ENCODE assay signal across 8 cellular contexts in genomic region chr6:16760536-16761468, GRCh38. TPM values are rescaled to one million over a fixed set of nuclear protein-coding genes. Genes with fewer than 3 reads are reported as not detected.
DNase-seq lines count a peak whose midpoint lies in the region; ATAC-seq, FAIRE-seq and TF ChIP-seq lines count a peak whose summit lies in the region.

Gene ATXN1 (minus strand): TSS chr6:16761460.

- RAD21 ChIA-PET in GM12878 (lab: Charles Lee; ENCODE audit: unreplicated experiment) = interaction anchor here (0.7 to 5.0 kb wide), 26 partner anchors 10 to 475 kb away, joined by 3 to 110 read pairs (median 6); no protein-coding TSS in a partner anchor

- TF ChIP-seq RAD21 in GM12878 (IDR thresholded peaks at IDR 0.05; ENCODE audit: insufficient read depth, low read depth, low read length) = no peak

- H3K36me3 ChIP-seq in GM12878 (ENCODE audit: control insufficient read depth in 2 of 2, insufficient read depth in 2 of 2, low read length in 1 of 2) (no peaks in the 10 kb centered on the region), iPS DF 6.9 (ENCODE audit: control insufficient read depth, insufficient read depth, low read length) (no peaks in the 10 kb centered on the region)

- TF ChIP-seq EP300 in GM12878 (IDR thresholded peaks at IDR 0.05; ENCODE audit: borderline replicate concordance in 1 of 2, control insufficient read depth in 1 of 2, low read depth in 2 of 2, low read length in 2 of 2) = no peak

- no peak for FAIRE-seq in GM12878 (lab: Jason Lieb, UNC)

- H3K27ac ChIP-seq in GM12878 (ENCODE audit: control insufficient read depth, insufficient read depth) (peak within 1 kb of the TSS; percentile 68), iPS DF 6.9 (ENCODE audit: low read length) (no peak within 1 kb of the TSS)

- peaks cover 8% of the 10 kb centered on the region; the same call in 1 of the 2 replicates for H3K4me1 ChIP-seq in GM12878 (ENCODE audit: control insufficient read depth, insufficient read depth, low read length)
- H3K4me1 ChIP-seq in iPS DF 6.9 (ENCODE audit: control insufficient read depth, insufficient read depth, low read length) = peaks cover 2% of the 10 kb centered on the region; the same call in 1 of the 2 replicates

- BruUV-seq in GM12878 (replicated peaks; lab: Mats Ljungman, UMichigan) = TSS peak; percentile 47

- POLR2A ChIA-PET in GM12878 (lab: Charles Lee) = interaction anchor here (0.6 to 1.5 kb wide), 10 partner anchors 28 to 441 kb away, joined by 3 to 8 read pairs (median 4); no protein-coding TSS in a partner anchor

- H4K20me1 ChIP-seq in GM12878 (ENCODE audit: control insufficient read depth, insufficient read depth) = no peaks in the 10 kb centered on the region

- no peaks in the 10 kb centered on the region for H3K27me3 ChIP-seq in GM12878 (replicated peaks in 1 of 2; ENCODE audit: control insufficient read depth in 2 of 2, insufficient read depth in 2 of 2, low read length in 1 of 2)
- no peaks in the 10 kb centered on the region; the same call in 1 of the 2 replicates for H3K27me3 ChIP-seq in iPS DF 6.9 (ENCODE audit: control insufficient read depth, insufficient read depth, low read length)

- CTCF ChIA-PET in GM12878 (lab: Yijun Ruan, JAX) = interaction anchor here (0.8 to 9.1 kb wide), 14 partner anchors 13 to 475 kb away, joined by 3 to 174 read pairs (median 26); no protein-coding TSS in a partner anchor

- H2AFZ ChIP-seq in GM12878 (ENCODE audit: control insufficient read depth, low read depth, low read length) = peak within 1 kb of the TSS; percentile 69

- no peak for DNase-seq in GM12864 (ENCODE audit: low read depth)
- DNase-seq in T-helper 2 cell = peak in 4 of 5 experiments; percentile 27 to 75 (median 53)
- no peak for DNase-seq in GM12878 (ENCODE audit: low read depth, low spot score)
- DNase-seq in iPS DF 6.9 (ENCODE audit: low read depth, low spot score) = no peak
- peak; percentile 38 for DNase-seq in retinal pigment epithelial cell (ENCODE audit: low read depth)
- DNase-seq in AG08395 (ENCODE audit: low spot score) = no peak
- DNase-seq in cortex of kidney (lab: John Stamatoyannopoulos, UW) = no peak

- H3K4me3 ChIP-seq in GM12864 (ENCODE audit: low read depth, low read length) = peak within 1 kb of the TSS; percentile 92
- peak within 1 kb of the TSS; percentile 93 for H3K4me3 ChIP-seq in GM12878
- peak within 1 kb of the TSS; percentile 89; the same call in 1 of the 2 replicates for H3K4me3 ChIP-seq in iPS DF 6.9 (ENCODE audit: low read length)
- peak within 1 kb of the TSS; percentile 88 for H3K4me3 ChIP-seq in retinal pigment epithelial cell (ENCODE audit: low read length)

- no peak for TF ChIP-seq POLR2A in GM12878 (IDR thresholded peaks at IDR 0.05; ENCODE audit: low read depth, low read length)

- intact Hi-C loops in GM12878 (cut with micrococcal nuclease; ENCODE audit: unreplicated experiment) = loop anchor here (1.0 to 10.0 kb wide), 10 partner anchors 30 to 456 kb away; no protein-coding TSS in a partner anchor

- TF ChIP-seq CTCF in GM12864 (IDR thresholded peaks at IDR 0.05; ENCODE audit: low read depth, low read length, missing control alignments) (no peak), GM12878 (IDR thresholded peaks at IDR 0.05 in 2 of 3, conservative IDR thresholded peaks at IDR 0.05 in 1 of 3; ENCODE audit: control insufficient read depth in 2 of 3, extremely low read depth in 1 of 3, insufficient read depth in 1 of 3, low read depth in 3 of 3, low read length in 3 of 3) (no peak), retinal pigment epithelial cell (conservative IDR thresholded peaks at IDR 0.05; ENCODE audit: low read depth, low read length) (no peak)

- H3K9me3 ChIP-seq in GM12878 (replicated peaks; ENCODE audit: control insufficient read depth, insufficient read depth, low read length) (no peaks in the 10 kb centered on the region), iPS DF 6.9 (ENCODE audit: control insufficient read depth, insufficient read depth, low read length) (no peaks in the 10 kb centered on the region)

- H3K9ac ChIP-seq in GM12878 (ENCODE audit: control insufficient read depth, insufficient read depth, low read length) = peak within 1 kb of the TSS; percentile 80

- in situ Hi-C loops in GM12878 (cut with MboI) = loop anchor here (5.0 to 10.0 kb wide), 2 partner anchors 249 to 346 kb away; no protein-coding TSS in a partner anchor

- 2% methylated on average over 43 of the region's 79 CpGs for WGBS in GM12878 (ENCODE audit: insufficient coverage, insufficient replicate concordance, low lambda C conversion rate, missing lambda C conversion rate)
- no CpG with 5 or more reads among the region's 79 CpGs for WGBS in iPS DF 6.9 (ENCODE audit: insufficient coverage, insufficient read length)

- peak; percentile 7 for ATAC-seq in HG03097 (IDR thresholded peaks at IDR 0.05; ENCODE audit: low FRiP score, unreplicated experiment)
- no peak; the same call in 1 of the 3 replicates for ATAC-seq in GM12878

- SMC1A ChIA-PET in GM12878 (lab: Charles Lee; ENCODE audit: uncharacterized antibody, unreplicated experiment) = interaction anchor here (0.6 to 5.4 kb wide), 13 partner anchors 13 to 428 kb away, joined by 3 to 111 read pairs (median 4); no protein-coding TSS in a partner anchor

- H3K4me2 ChIP-seq in GM12878 (ENCODE audit: control insufficient read depth, insufficient read depth) = peak within 1 kb of the TSS; percentile 98

- peaks cover 19% of the 10 kb centered on the region for H3K79me2 ChIP-seq in GM12878 (ENCODE audit: control insufficient read depth, insufficient read depth, low read length)

TF ChIP-seq in GM12878, 131 proteins besides CTCF, POLR2A, EP300 and RAD21 (continues in another document):
- no peak for TF ChIP-seq MTA3 (IDR thresholded peaks at IDR 0.05; ENCODE audit: borderline replicate concordance, low read length)
- peak; percentile 41; the same call in 1 of the 2 replicates for TF ChIP-seq POLR2AphosphoS5 (IDR thresholded peaks at IDR 0.05; ENCODE audit: low read length)
- TF ChIP-seq ZNF687 (IDR thresholded peaks at IDR 0.05) = no peak
- 0 out of 2 replicates have a peak, but pooled peaks have one; percentile 39 for TF ChIP-seq SMAD5 (IDR thresholded peaks at IDR 0.05; ENCODE audit: low read depth)
- TF ChIP-seq MLLT1 (IDR thresholded peaks at IDR 0.05) = peak; percentile 88
- no peak for TF ChIP-seq PAX8 (IDR thresholded peaks at IDR 0.05)
- TF ChIP-seq CREB1 (IDR thresholded peaks at IDR 0.05; ENCODE audit: low read depth) = peak; percentile 36; the same call in 1 of the 2 replicates

RNA-seq across cellular contexts. Expression of gene ATXN1, which starts in this region (rescaled TPM):
- 540 and 542 TPM in 2 replicates for total RNA-seq in GM12878 (2013; cell fraction: nucleolus; rRNA removed)
- total RNA-seq in GM12878 (2014; rRNA removed) (36.5 and 38.5 TPM in 2 replicates), GM12878 (2014; rRNA removed; fragmentation: Illumina TruSeq; extraction: Trizol) (22.8 and 23.3 TPM in 2 replicates), GM12878 (2021) (46.3 and 51.2 TPM in 2 replicates)
- polyA plus RNA-seq in GM12878 (2011; ENCODE audit: low read depth) = 16.7 TPM
- polyA plus RNA-seq in GM12878 (2011; rRNA removed) (50.7 and 55.4 TPM in 2 replicates), GM12878 (2014; fragmentation: Illumina TruSeq; extraction: Trizol) (15.6 and 20.6 TPM in 2 replicates), GM12878 (2014; fragmentation: Nextera tagmentation; extraction: Ambion mirVana) (10 to 100 TPM; 12.2 to 13.7 TPM), GM12878 (2014; rRNA removed) (18.2 and 20.4 TPM in 2 replicates), GM12878 (2016; fragmentation: Nextera tagmentation; extraction: Ambion mirVana) (10 to 100 TPM; 17.9 to 23.7 TPM)
- 40.5 and 61.2 TPM in 2 replicates for polyA plus RNA-seq in GM12878 (2011; cell fraction: cytosol; rRNA removed)
- 98.3 and 141 TPM in 2 replicates for polyA plus RNA-seq in GM12878 (2011; cell fraction: nucleus; rRNA removed)
- 14.8 and 21.3 TPM in 2 replicates for polyA plus RNA-seq in GM12878 (2012)
- polyA minus RNA-seq in GM12878 (2011; rRNA and poly(A)+ RNA removed) = 125 and 130 TPM in 2 replicates
- polyA minus RNA-seq in GM12878 (2011; cell fraction: cytosol; rRNA and poly(A)+ RNA removed) = 52.1 and 57.6 TPM in 2 replicates
- polyA minus RNA-seq in GM12878 (2011; cell fraction: nucleus; rRNA and poly(A)+ RNA removed) = 137 and 248 TPM in 2 replicates

Comparison
In these comparisons a context has a peak if more than half of its experiments do, and no peak if none do; other contexts are left out.
1. DNase-seq: peak in T-helper 2 cell (4 of 5) and retinal pigment epithelial cell (single experiment); none in GM12864 (single experiment), GM12878 (single experiment), iPS DF 6.9 (single experiment), AG08395 (single experiment) and cortex of kidney (single experiment).
2. Peak in every context shown above with its lines, with median percentiles within 50 percentile points of each other: H3K4me3 ChIP-seq.